In genomic region chr2:175823291-175824073, GRCh38 we compare ENCODE assay signal across 23 cellular contexts.
DNase-seq lines count a peak whose midpoint lies in the region; ATAC-seq and TF ChIP-seq lines count a peak whose summit lies in the region.
"Had no signal": no experiment of that assay in that cellular context is flagged by ENCODE, and none has a peak within 500 bp of the region (broad histone marks: within the 10 kb centered on the region; RNA-seq: fewer than 3 reads in every experiment).

No MANE protein-coding gene starts in this region.

- no peak overlapping the region for H2AFZ ChIP-seq in neural progenitor cell (replicated peaks)
- H2AFZ ChIP-seq: PC-9 had no signal

- ATAC-seq in GM21515 (IDR thresholded peaks at IDR 0.05; ENCODE audit: unreplicated experiment) (no peak), GM21619 (IDR thresholded peaks at IDR 0.05; ENCODE audit: unreplicated experiment) (no peak), HG03139 (IDR thresholded peaks at IDR 0.05; ENCODE audit: unreplicated experiment) (no peak)
- ATAC-seq: activated CD8-positive, alpha-beta T cell treated with anti-CD3 and anti-CD28 coated beads for 36 hours; esophagus mucosa; natural killer cell; stimulated activated memory B cell treated with anti-CD40 and anti-IgM and Interleukin-4, amounts not matched to agents 10 μg/mL and 1 μg/mL and 100 μg/mL, for 72 hours; T-helper 17 cell had no signal

- CTCF ChIA-PET in HEK293T (lab: Yijun Ruan, JAX) = no interaction called here

- H3F3A ChIP-seq in neural progenitor cell (ENCODE audit: low read depth) = no peaks in the 10 kb centered on the region

- no peaks in the 10 kb centered on the region for H3K9me3 Mint-ChIP-seq in neural progenitor cell
- H3K9me3 Mint-ChIP-seq: activated B cell treated with CpG ODN at 0.5 μM for 24 hours; activated CD8-positive, alpha-beta T cell treated with anti-CD3 and anti-CD28 coated beads for 36 hours; activated naive CD4-positive, alpha-beta T cell treated with anti-CD3 and anti-CD28 coated beads for 36 hours; activated T-cell treated with anti-CD3 and anti-CD28 coated beads, Interleukin-2, amount 50 U/mL, for 24 hours; stimulated activated memory B cell treated with anti-CD40 and anti-IgM and Interleukin-4, amounts not matched to agents 10 μg/mL and 1 μg/mL and 100 μg/mL, for 72 hours had no signal

- H3K79me2 ChIP-seq in neural progenitor cell (ENCODE audit: low read depth) = no peaks in the 10 kb centered on the region

- H3K27ac ChIP-seq in ectodermal cell (ENCODE audit: insufficient read depth, low read depth, low read length, poor library complexity, severe bottlenecking) (peak overlapping the region; percentile 33), neural progenitor cell (no peak overlapping the region)
- H3K27ac ChIP-seq: PC-9, SJSA1 had no signal

- H4K20me1 ChIP-seq in neural progenitor cell (ENCODE audit: low read depth) = no peaks in the 10 kb centered on the region

- H3K27me3 Mint-ChIP-seq in neural progenitor cell (ENCODE audit: insufficient read depth, low read depth) = peaks cover 14% of the 10 kb centered on the region

- H3K9ac ChIP-seq in neural progenitor cell = no peak overlapping the region

- H3K4me1 Mint-ChIP-seq in neural progenitor cell = peaks cover 19% of the 10 kb centered on the region
- H3K4me1 Mint-ChIP-seq: activated B cell treated with CpG ODN at 0.5 μM for 24 hours; CD4-positive, alpha-beta memory T cell; natural killer cell; stimulated activated memory B cell treated with anti-CD40 and anti-IgM and Interleukin-4, amounts not matched to agents 10 μg/mL and 1 μg/mL and 100 μg/mL, for 72 hours; T-helper 17 cell had no signal

- POLR2A ChIA-PET in HEK293T (lab: Yijun Ruan, JAX) = no interaction called here

- H3K4me1 ChIP-seq in ectodermal cell (ENCODE audit: control insufficient read depth, insufficient read depth, low read length) = peaks cover 7% of the 10 kb centered on the region
- H3K4me1 ChIP-seq in neural progenitor cell = peaks cover 19% of the 10 kb centered on the region
- H3K4me1 ChIP-seq: SJSA1 had no signal

- H3K9me3 ChIP-seq in ectodermal cell (ENCODE audit: control insufficient read depth, low read length) = no peaks in the 10 kb centered on the region
- no peaks in the 10 kb centered on the region for H3K9me3 ChIP-seq in neural progenitor cell (ENCODE audit: low read depth)
- H3K9me3 ChIP-seq: SJSA1 had no signal

- H3K4me3 ChIP-seq in ectodermal cell (ENCODE audit: insufficient read depth, low read depth, low read length) (no peak overlapping the region), neural progenitor cell (no peak overlapping the region)
- H3K4me3 ChIP-seq: PC-9, SJSA1 had no signal

- H3K4me3 Mint-ChIP-seq in neural progenitor cell = no peak overlapping the region
- H3K4me3 Mint-ChIP-seq: activated B cell treated with CpG ODN at 0.5 μM for 24 hours; activated CD8-positive, alpha-beta T cell treated with anti-CD3 and anti-CD28 coated beads for 36 hours; activated naive CD4-positive, alpha-beta T cell treated with anti-CD3 and anti-CD28 coated beads for 36 hours; activated T-cell treated with anti-CD3 and anti-CD28 coated beads, Interleukin-2, amount 50 U/mL, for 24 hours; CD4-positive, alpha-beta memory T cell; natural killer cell; stimulated activated memory B cell treated with anti-CD40 and anti-IgM and Interleukin-4, amounts not matched to agents 10 μg/mL and 1 μg/mL and 100 μg/mL, for 72 hours; T-helper 17 cell had no signal

- H3K36me3 ChIP-seq in ectodermal cell (ENCODE audit: control insufficient read depth, insufficient read depth, low read length) (no peaks in the 10 kb centered on the region), neural progenitor cell (no peaks in the 10 kb centered on the region)
- H3K36me3 ChIP-seq: SJSA1 had no signal

- H3K27me3 ChIP-seq in ectodermal cell (ENCODE audit: control insufficient read depth, insufficient read depth, low read length, poor library complexity, severe bottlenecking) = no peaks in the 10 kb centered on the region
- no peaks in the 10 kb centered on the region for H3K27me3 ChIP-seq in neural progenitor cell
- H3K27me3 ChIP-seq: SJSA1 had no signal

- DNase-seq in DMS153 (lab: John Stamatoyannopoulos, UW) = peak; percentile 73
- peak; percentile 55 for DNase-seq in NCI-H446 treated with DMSO at 0.1 percent for 48 hours (lab: John Stamatoyannopoulos, UW)
- peak; percentile 30 for DNase-seq in neural progenitor cell (ENCODE audit: low spot score)
- no peak for DNase-seq in HEK293T (ENCODE audit: extremely low spot score)
- DNase-seq: activated B cell treated with CpG ODN at 0.5 μM for 24 hours; activated CD8-positive, alpha-beta T cell treated with anti-CD3 and anti-CD28 coated beads for 36 hours; activated naive CD4-positive, alpha-beta T cell treated with anti-CD3 and anti-CD28 coated beads for 36 hours; activated T-cell treated with anti-CD3 and anti-CD28 coated beads, Interleukin-2, amount 50 U/mL, for 24 hours; CD4-positive, alpha-beta memory T cell; effector CD8-positive, alpha-beta T cell; natural killer cell; NCI-H1436; NCI-H82; PC-9; stimulated activated CD4-positive, alpha-beta T cell treated with anti-CD3 and anti-CD28 coated beads, Interleukin-1b, Interleukin-23, amount 100 ng/mL, for 48 hours; T-helper 17 cell had no signal

- H3K36me3 Mint-ChIP-seq in neural progenitor cell = no peaks in the 10 kb centered on the region
- H3K36me3 Mint-ChIP-seq: CD4-positive, alpha-beta memory T cell; natural killer cell; stimulated activated memory B cell treated with anti-CD40 and anti-IgM and Interleukin-4, amounts not matched to agents 10 μg/mL and 1 μg/mL and 100 μg/mL, for 72 hours had no signal

- peak overlapping the region; percentile 70 for H3K27ac Mint-ChIP-seq in neural progenitor cell
- H3K27ac Mint-ChIP-seq: activated B cell treated with CpG ODN at 0.5 μM for 24 hours; activated CD8-positive, alpha-beta T cell treated with anti-CD3 and anti-CD28 coated beads for 36 hours; activated naive CD4-positive, alpha-beta T cell treated with anti-CD3 and anti-CD28 coated beads for 36 hours; activated T-cell treated with anti-CD3 and anti-CD28 coated beads, Interleukin-2, amount 50 U/mL, for 24 hours; CD4-positive, alpha-beta memory T cell; natural killer cell; stimulated activated memory B cell treated with anti-CD40 and anti-IgM and Interleukin-4, amounts not matched to agents 10 μg/mL and 1 μg/mL and 100 μg/mL, for 72 hours; T-helper 17 cell had no signal

- WGBS in ectodermal cell, 2 experiments = 83 to 89% methylated on average over 11 of the region's 11 CpGs

- no peak for TF ChIP-seq CTCF in neural progenitor cell (IDR thresholded peaks at IDR 0.05)

- peak overlapping the region; percentile 41 for H3K4me2 ChIP-seq in neural progenitor cell
- H3K4me2 ChIP-seq: PC-9 had no signal

TF ChIP-seq in HEK293T, 16 proteins besides CTCF, POLR2A, EP300 and RAD21:
- TF ChIP-seq LEF1 (IDR thresholded peaks at IDR 0.05; ENCODE audit: borderline replicate concordance) (no peak), PKNOX1 (IDR thresholded peaks at IDR 0.05) (no peak), SUZ12 (IDR thresholded peaks at IDR 0.05) (no peak), FOXM1 (IDR thresholded peaks at IDR 0.05; ENCODE audit: borderline replicate concordance) (no peak), CTBP1 (IDR thresholded peaks at IDR 0.05; ENCODE audit: borderline replicate concordance) (no peak), HDGF (IDR thresholded peaks at IDR 0.05; ENCODE audit: borderline replicate concordance) (no peak), ELF4 (IDR thresholded peaks at IDR 0.05) (no peak), NFRKB (IDR thresholded peaks at IDR 0.05) (no peak), TARDBP (IDR thresholded peaks at IDR 0.05) (no peak), ZNF384 (IDR thresholded peaks at IDR 0.05) (no peak)
